In the genomic region with DNA sequence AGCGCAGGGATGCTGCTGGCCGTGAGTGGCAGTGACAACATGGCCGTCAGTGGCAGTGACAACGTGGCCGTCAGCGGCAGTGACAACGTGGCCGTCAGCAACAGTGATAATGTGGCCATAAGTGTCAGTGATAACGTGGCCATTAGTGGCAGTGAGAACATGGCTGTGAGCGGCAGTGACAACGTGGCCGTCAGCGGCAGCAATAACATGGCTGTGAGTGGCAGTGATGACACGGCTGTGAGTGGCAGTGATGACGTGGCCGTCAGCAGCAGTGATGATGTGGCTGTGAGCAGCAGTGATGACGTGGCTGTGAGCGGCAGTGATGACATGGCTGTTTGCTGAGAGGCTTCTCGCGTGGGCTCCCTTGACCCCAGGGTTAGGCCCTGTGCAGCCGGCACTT, we compare ENCODE assay signal across 24 cellular contexts.
"Had no signal": no experiment of that assay in that cellular context is flagged by ENCODE, and none has a peak within 500 bp of the region (broad histone marks: within the 10 kb centered on the region; RNA-seq: fewer than 3 reads in every experiment).

No MANE protein-coding gene starts in this region.

- ATAC-seq: body of pancreas, left cardiac atrium, left ventricle myocardium superior, mucosa of descending colon, psoas muscle had no signal

- H3K27me3 ChIP-seq: adrenal gland, body of pancreas had no signal

- H2AFZ ChIP-seq: parathyroid adenoma had no signal

- H3K27ac ChIP-seq: body of pancreas, epithelial cell of prostate, esophagus squamous epithelium, heart right ventricle, parathyroid adenoma, psoas muscle, suprapubic skin, tibial artery, VCaP had no signal

- H3K4me1 ChIP-seq: esophagus squamous epithelium, parathyroid adenoma, psoas muscle, suprapubic skin, tibial artery had no signal

- FAIRE-seq: colon, endometrium, islet of Langerhans had no signal

- H3K36me3 ChIP-seq: adrenal gland, esophagus squamous epithelium, heart right ventricle, suprapubic skin, tibial artery had no signal

- H3K79me2 ChIP-seq: parathyroid adenoma had no signal

- H3K9ac ChIP-seq: parathyroid adenoma had no signal

- H3K9me3 ChIP-seq: adrenal gland, body of pancreas, esophagus squamous epithelium, heart right ventricle, mucosa of descending colon, psoas muscle, suprapubic skin, tibial artery had no signal

- DNase-seq: activated CD4-positive, alpha-beta T cell treated with anti-CD3 and anti-CD28 coated beads, Interleukin-2, amount 10 ng/mL, durations not matched to agents 24 days and 14 days; activated effector memory CD4-positive, alpha-beta T cell treated with anti-CD3 and anti-CD28 coated beads, Interleukin-2, amount 50 U/mL, for 16 hours; activated T-cell treated with anti-CD3 and anti-CD28 coated beads, Interleukin-2, amount 50 U/mL, for 1 hour; aorta; body of pancreas; dermis blood vessel endothelial cell; effector CD4-positive, alpha-beta T cell; esophagus squamous epithelium; foreskin melanocyte; heart right ventricle; left cardiac atrium; left ventricle myocardium superior; mucosa of descending colon; nucleus accumbens; psoas muscle; tibial artery had no signal

- H3K4me3 ChIP-seq: adrenal gland, body of pancreas, esophagus squamous epithelium, heart right ventricle, mucosa of descending colon, psoas muscle, suprapubic skin, tibial artery had no signal
